14 cellular contexts compared by ENCODE assay signal in genomic region chr3:107242579-107242978, GRCh38.
DNase-seq lines count a peak whose midpoint lies in the region; ATAC-seq and TF ChIP-seq lines count a peak whose summit lies in the region.
"Had no signal": no experiment of that assay in that cellular context is flagged by ENCODE, and none has a peak within 500 bp of the region (broad histone marks: within the 10 kb centered on the region; RNA-seq: fewer than 3 reads in every experiment).

No MANE protein-coding gene starts in this region.

- H3K36me3 ChIP-seq in psoas muscle (ENCODE audit: insufficient read depth in 1 of 2, low read depth in 1 of 2), result peaks cover 0 to 6% of the 10 kb centered on the region in 2 donors
- H3K36me3 ChIP-seq in sigmoid colon, result peaks cover 0 to 19% (median 0%) of the 10 kb centered on the region in 4 donors

- intact Hi-C loops in psoas muscle (cut with DNase I) (loop anchor here in 1 of 2 donors (10.0 kb wide), 1 partner anchor 422 kb away; no protein-coding TSS in a partner anchor), sigmoid colon (cut with DNase I) (loop anchor here (10.0 kb wide), 1 partner anchor 982 kb away; the partner anchor contains the start of gene IFT57)

- H3K27me3 ChIP-seq in psoas muscle (ENCODE audit: insufficient read depth in 3 of 3, low read length in 2 of 3) (no peaks in the 10 kb centered on the region), sigmoid colon (no peaks in the 10 kb centered on the region)

- no peak for TF ChIP-seq CTCF in coronary artery (IDR thresholded peaks at IDR 0.05)
- TF ChIP-seq CTCF in psoas muscle (IDR thresholded peaks at IDR 0.05), result no peak
- no peak for TF ChIP-seq CTCF in sigmoid colon (IDR thresholded peaks at IDR 0.05)

- WGBS in psoas muscle, 3 donors, result 41 to 61% (median 49%) methylated on average over 8 of the region's 8 CpGs
- 77 to 85% methylated on average over 8 of the region's 8 CpGs for WGBS in sigmoid colon, 2 donors

- peak; percentile 45 for DNase-seq in NCI-H2171 treated with DMSO at 0.1 percent for 48 hours (lab: John Stamatoyannopoulos, UW)
- DNase-seq in NCI-H2171 (lab: John Stamatoyannopoulos, UW), result no peak
- DNase-seq in NCI-H524 (lab: John Stamatoyannopoulos, UW), result peak; percentile 16 to 59
- no peak for DNase-seq in coronary artery (ENCODE audit: low spot score)
- no peak for DNase-seq in psoas muscle
- no peak for DNase-seq in occipital lobe (lab: John Stamatoyannopoulos, UW)
- DNase-seq in sigmoid colon, result no peak
- DNase-seq: activated naive CD4-positive, alpha-beta T cell; MM.1S; stimulated activated CD8-positive, alpha-beta memory T cell treated with anti-CD3 and anti-CD28 coated beads, Interleukin-4, amount 100 ng/mL, for 48 hours had no signal

- peaks cover 13% of the 10 kb centered on the region for H3K4me1 ChIP-seq in psoas muscle
- H3K4me1 ChIP-seq in sigmoid colon, result peaks cover 0 to 39% (median 12%) of the 10 kb centered on the region in 4 donors

- no peak for TF ChIP-seq EP300 in sigmoid colon (IDR thresholded peaks at IDR 0.05)

- no peak for ATAC-seq in psoas muscle
- no peak for ATAC-seq in HG03175 (IDR thresholded peaks at IDR 0.05; ENCODE audit: unreplicated experiment)
- ATAC-seq: activated CD4-positive, CD25-positive, alpha-beta regulatory T cell treated with anti-CD3 and anti-CD28 coated beads, Interleukin-2, amount 50 U/mL, for 24 hours had no signal

- H3K27ac ChIP-seq in coronary artery (no peak overlapping the region), psoas muscle (no peak overlapping the region), sigmoid colon (no peak overlapping the region)
- H3K27ac ChIP-seq: epithelial cell of prostate, skin epidermis had no signal

- TF ChIP-seq POLR2A in sigmoid colon (IDR thresholded peaks at IDR 0.05), result no peak

- H3K9me3 ChIP-seq in psoas muscle, result no peaks in the 10 kb centered on the region
- H3K9me3 ChIP-seq in sigmoid colon, result no peaks in the 10 kb centered on the region

- peak overlapping the region; percentile 91 for H3K4me3 ChIP-seq in coronary artery
- H3K4me3 ChIP-seq in psoas muscle, result peak overlapping the region; percentile 96
- peak overlapping the region in 1 of 4 donors; percentile 0 for H3K4me3 ChIP-seq in sigmoid colon

Comparison
In these comparisons a context has a peak if more than half of its experiments do, and no peak if none do; other contexts are left out.
1. DNase-seq: peak in NCI-H2171 treated with DMSO at 0.1 percent for 48 hours (single experiment) and NCI-H524 (2 of 2); none in NCI-H2171 (single experiment), coronary artery (single experiment), psoas muscle (0 of 2), occipital lobe (single experiment) and sigmoid colon (single experiment).